1 cellular context compared by ENCODE assay signal in genomic region chr4:37826282-37827029, GRCh38.
A peak's percentile ranks its signal among the peaks of the same experiment; 100 is the strongest.
TF ChIP-seq lines count a peak whose summit lies in the region.

Gene PGM2 (plus strand): TSS chr4:37826686. CDS start chr4:37826733, 47 bp downstream.

TF ChIP-seq in K562, 482 proteins besides CTCF, POLR2A, EP300 and RAD21 (continued from another document and continues in another):
- TF ChIP-seq ZBTB11 (CRISPR knock-in tag; IDR thresholded peaks at IDR 0.05) (peak in 1 of 3 experiments; percentile 81; a peak in 2 of 6 replicates), CXXC5 (CRISPR knock-in tag; IDR thresholded peaks at IDR 0.05) (peak; percentile 79), CREBBP (IDR thresholded peaks at IDR 0.05; ENCODE audit: low read depth, low read length) (no peak), STAT6 (CRISPR knock-in tag; IDR thresholded peaks at IDR 0.05) (no peak), KDM5B (IDR thresholded peaks at IDR 0.05; ENCODE audit: insufficient replicate concordance, low read depth, low read length) (peak; percentile 90), REST (CRISPR knock-in tag; IDR thresholded peaks at IDR 0.05; ENCODE audit: low read depth) (0 out of 2 replicates have a peak, but pooled peaks have one; percentile 8), HEY1 (CRISPR knock-in tag; IDR thresholded peaks at IDR 0.05; ENCODE audit: borderline replicate concordance) (no peak), HCFC1 (IDR thresholded peaks at IDR 0.05; ENCODE audit: low read depth, low read length) (peak; percentile 19; the same call in 1 of the 2 replicates), ZNF263 (CRISPR knock-in tag; IDR thresholded peaks at IDR 0.05; ENCODE audit: borderline replicate concordance) (peak; percentile 17; the same call in 1 of the 2 replicates), CBX5 (IDR thresholded peaks at IDR 0.05; ENCODE audit: borderline replicate concordance, low read depth) (no peak), NELFE (IDR thresholded peaks at IDR 0.05; ENCODE audit: insufficient read depth, insufficient read length) (no peak), CBX8 (IDR thresholded peaks at IDR 0.05; ENCODE audit: borderline replicate concordance, extremely low read depth, low read depth, low read length, poor library complexity, severe bottlenecking) (no peak), CREB1 (IDR thresholded peaks at IDR 0.05) (peak; percentile 80), CREB1 (CRISPR knock-in tag; IDR thresholded peaks at IDR 0.05) (no peak; the same call in 1 of the 2 replicates), CEBPB (tag; IDR thresholded peaks at IDR 0.05) (no peak), TBL1XR1 (IDR thresholded peaks at IDR 0.05; ENCODE audit: low read length in 2 of 2) (no peak), ZNF695 (CRISPR knock-in tag; IDR thresholded peaks at IDR 0.05) (no peak), RFX1 (IDR thresholded peaks at IDR 0.05) (no peak), ZNF280A (IDR thresholded peaks at IDR 0.05; ENCODE audit: low read depth, partially characterized antibody) (no peak), SREBF2 (CRISPR knock-in tag; IDR thresholded peaks at IDR 0.05) (no peak), HNRNPL (IDR thresholded peaks at IDR 0.05; ENCODE audit: low read depth, low read length) (no peak), TAF9B (IDR thresholded peaks at IDR 0.05; ENCODE audit: partially characterized antibody) (peak; percentile 75), MAX (CRISPR knock-in tag; IDR thresholded peaks at IDR 0.05) (peak; percentile 83), KHSRP (IDR thresholded peaks at IDR 0.05) (no peak), TAF7 (tag; IDR thresholded peaks at IDR 0.05) (peak; percentile 63), ZNF507 (tag; conservative IDR thresholded peaks at IDR 0.05) (no peak), GTF2F1 (IDR thresholded peaks at IDR 0.05; ENCODE audit: low read depth, low read length) (no peak), GABPA (tag; conservative IDR thresholded peaks at IDR 0.05; ENCODE audit: low read depth) (peak; percentile 73), MTA3 (IDR thresholded peaks at IDR 0.05; ENCODE audit: borderline replicate concordance) (peak; percentile 75; the same call in 1 of the 2 replicates), DDX20 (tag; IDR thresholded peaks at IDR 0.05; ENCODE audit: low read depth) (no peak), SRF (CRISPR knock-in tag; IDR thresholded peaks at IDR 0.05) (no peak; a peak in 1 of 4 replicates), BRD9 (IDR thresholded peaks at IDR 0.05; ENCODE audit: low read depth, partially characterized antibody) (peak; percentile 23), HMGN3 (IDR thresholded peaks at IDR 0.05; ENCODE audit: borderline replicate concordance, extremely low read depth, insufficient read length, low read depth, low read length) (peak; percentile 87), HSF4 (CRISPR knock-in tag; IDR thresholded peaks at IDR 0.05; ENCODE audit: borderline replicate concordance) (no peak), ILF3 (IDR thresholded peaks at IDR 0.05; ENCODE audit: borderline replicate concordance) (no peak), AFF1 (IDR thresholded peaks at IDR 0.05; ENCODE audit: low read depth in 1 of 2, partially characterized antibody in 2 of 2) (peak in 1 of 2 experiments; percentile 13), RBFOX2 (IDR thresholded peaks at IDR 0.05; ENCODE audit: low read depth, low read length) (peak; percentile 98), U2AF1 (optimal IDR thresholded peaks at IDR 0.05; ENCODE audit: low read depth, low read length) (no peak), CGGBP1 (CRISPR knock-in tag; IDR thresholded peaks at IDR 0.05) (no peak), MEIS2 (IDR thresholded peaks at IDR 0.05; ENCODE audit: partially characterized antibody) (no peak), HNRNPK (IDR thresholded peaks at IDR 0.05; ENCODE audit: low read depth, low read length, poor library complexity, severe bottlenecking) (no peak), PML (IDR thresholded peaks at IDR 0.05; ENCODE audit: low read length) (peak; percentile 81), SMARCC2 (IDR thresholded peaks at IDR 0.05; ENCODE audit: low read depth) (no peak), TOE1 (IDR thresholded peaks at IDR 0.05; ENCODE audit: borderline replicate concordance) (0 out of 2 replicates have a peak, but pooled peaks have one; percentile 26), TOE1 (CRISPR knock-in tag; IDR thresholded peaks at IDR 0.05; ENCODE audit: borderline replicate concordance, low read depth) (0 out of 2 replicates have a peak, but pooled peaks have one; percentile 63), TAF1 (IDR thresholded peaks at IDR 0.05; ENCODE audit: control insufficient read depth, extremely low read depth, insufficient read depth, low read length, severe bottlenecking) (peak; percentile 87), HMGXB4 (CRISPR knock-in tag; IDR thresholded peaks at IDR 0.05) (0 out of 2 replicates have a peak, but pooled peaks have one; percentile 60), ZNF124 (CRISPR knock-in tag; IDR thresholded peaks at IDR 0.05) (no peak)
